In genomic region chr9:34179528-34180138, GRCh38 we compare ENCODE assay signal across 8 cellular contexts. TPM values are rescaled to one million over a fixed set of nuclear protein-coding genes. Genes with fewer than 3 reads are reported as not detected.
DNase-seq lines count a peak whose midpoint lies in the region; ATAC-seq and TF ChIP-seq lines count a peak whose summit lies in the region.

No MANE protein-coding gene starts in this region.

- H3K4me2 ChIP-seq in neural cell (ENCODE audit: low read length): peak overlapping the region; percentile 74

- 11% methylated on average over 12 of the region's 12 CpGs for WGBS in esophagus muscularis mucosa

- ATAC-seq in GM18907 (IDR thresholded peaks at IDR 0.05; ENCODE audit: unreplicated experiment) (peak; percentile 2), GM18873 (IDR thresholded peaks at IDR 0.05; ENCODE audit: low FRiP score, unreplicated experiment) (no peak)

- H2AFZ ChIP-seq in neural cell (ENCODE audit: low read depth, low read length): peak overlapping the region; percentile 29

- H3F3A ChIP-seq in neural cell (ENCODE audit: insufficient read depth, low read length, poor library complexity, severe bottlenecking): peaks cover 8% of the 10 kb centered on the region

- TF ChIP-seq EP300 in esophagus muscularis mucosa (IDR thresholded peaks at IDR 0.05): no peak
- no peak for TF ChIP-seq EP300 in neural cell (conservative IDR thresholded peaks at IDR 0.05; ENCODE audit: poor library complexity, severe bottlenecking)

- H3K9me3 ChIP-seq in SJCRH30 (replicated peaks): no peaks in the 10 kb centered on the region
- H3K9me3 ChIP-seq in esophagus muscularis mucosa: no peaks in the 10 kb centered on the region
- H3K9me3 ChIP-seq in neural cell (ENCODE audit: low read length): no peaks in the 10 kb centered on the region

- H3K79me2 ChIP-seq in neural cell (replicated peaks; ENCODE audit: insufficient read depth, low read length): peaks cover 46% of the 10 kb centered on the region

- H3K27ac ChIP-seq in SJCRH30 (peak overlapping the region; percentile 73; the same call in 1 of the 2 replicates), esophagus muscularis mucosa (replicated peaks in 1 of 4) (peak overlapping the region; percentile 87 to 97 (median 96)), neural cell (ENCODE audit: low read length) (peak overlapping the region; percentile 97)

- DNase-seq in A172 (ENCODE audit: low spot score): peak; percentile 32
- DNase-seq in SJCRH30: no peak
- no peak for DNase-seq in esophagus muscularis mucosa (ENCODE audit: extremely low spot score)
- DNase-seq in cerebellar nuclear complex (lab: John Stamatoyannopoulos, UW): no peak
- DNase-seq in NCI-H1930 (lab: John Stamatoyannopoulos, UW): no peak

- intact Hi-C loops in esophagus muscularis mucosa (cut with DNase I): loop anchor here (2.0 to 10.0 kb wide), 3 partner anchors 52 to 145 kb away; partner anchors contain the start of genes DCAF12, KIF24 and NUDT2

- TF ChIP-seq RAD21 in neural cell (conservative IDR thresholded peaks at IDR 0.05): no peak

- H3K36me3 ChIP-seq in SJCRH30: no peaks in the 10 kb centered on the region; the same call in 1 of the 2 replicates
- H3K36me3 ChIP-seq in esophagus muscularis mucosa: peaks cover 0 to 9% (median 4%) of the 10 kb centered on the region in 4 donors
- no peaks in the 10 kb centered on the region for H3K36me3 ChIP-seq in neural cell (ENCODE audit: insufficient read depth, low read length)

- TF ChIP-seq CTCF in esophagus muscularis mucosa (IDR thresholded peaks at IDR 0.05) (no peak), neural cell (IDR thresholded peaks at IDR 0.05; ENCODE audit: poor library complexity, severe bottlenecking) (no peak)

- H3K9ac ChIP-seq in neural cell (ENCODE audit: low read length): peak overlapping the region; percentile 96

- no peaks in the 10 kb centered on the region for H3K27me3 ChIP-seq in SJCRH30
- H3K27me3 ChIP-seq in esophagus muscularis mucosa: no peaks in the 10 kb centered on the region
- no peaks in the 10 kb centered on the region for H3K27me3 ChIP-seq in neural cell (ENCODE audit: insufficient read depth, low read depth, low read length)

- peak overlapping the region; percentile 75 for H3K4me3 ChIP-seq in SJCRH30
- H3K4me3 ChIP-seq in esophagus muscularis mucosa: peak overlapping the region; percentile 77 to 96 (median 90)
- peak overlapping the region; percentile 93 for H3K4me3 ChIP-seq in neural cell (ENCODE audit: low read length)

- H3K9me2 ChIP-seq in neural cell (ENCODE audit: insufficient read depth, low read length): no peaks in the 10 kb centered on the region

- TF ChIP-seq POLR2A in esophagus muscularis mucosa (IDR thresholded peaks at IDR 0.05; ENCODE audit: low read depth): no peak

- H4K20me1 ChIP-seq in neural cell (ENCODE audit: insufficient read depth): no peaks in the 10 kb centered on the region

- no peaks in the 10 kb centered on the region for H3K4me1 ChIP-seq in SJCRH30
- H3K4me1 ChIP-seq in esophagus muscularis mucosa: peaks cover 4 to 31% (median 25%) of the 10 kb centered on the region in 4 donors

TF ChIP-seq in neural cell, 6 proteins besides CTCF, POLR2A, EP300 and RAD21:
- TF ChIP-seq REST (IDR thresholded peaks at IDR 0.05; ENCODE audit: borderline replicate concordance) (no peak), EZH2 (IDR thresholded peaks at IDR 0.05; ENCODE audit: borderline replicate concordance, insufficient read depth, low read length, poor library complexity, severe bottlenecking) (no peak), SMC3 (conservative IDR thresholded peaks at IDR 0.05; ENCODE audit: poor library complexity) (no peak), TAF1 (IDR thresholded peaks at IDR 0.05; ENCODE audit: low read depth) (no peak), MXI1 (conservative IDR thresholded peaks at IDR 0.05; ENCODE audit: poor library complexity, severe bottlenecking) (no peak), POLR2AphosphoS5 (IDR thresholded peaks at IDR 0.05) (no peak)

RNA-seq across cellular contexts. Expression of gene UBAP1, which starts 0.8 kb away (rescaled TPM):
- 40.0 and 46.1 TPM in 2 replicates for total RNA-seq in A172 (2014; rRNA removed; shearing (Covaris generic))
- total RNA-seq in SJCRH30 (2014; rRNA removed; shearing (Covaris generic)): 22.6 and 23.8 TPM in 2 replicates
- 10 to 100 TPM; 54.0 to 84.3 (median 72.6) TPM for total RNA-seq in esophagus muscularis mucosa
- 33.2 and 35.1 TPM in 2 replicates for polyA plus RNA-seq in neural cell
- polyA minus RNA-seq in neural cell: 40.9 and 43.8 TPM in 2 replicates

RNA-seq across cellular contexts. Expression of gene DCAF12, which starts 53.1 kb away (rescaled TPM):
- total RNA-seq in A172 (2014; rRNA removed; shearing (Covaris generic)): 18.4 and 23.0 TPM in 2 replicates
- 36.8 and 40.3 TPM in 2 replicates for total RNA-seq in SJCRH30 (2014; rRNA removed; shearing (Covaris generic))
- total RNA-seq in esophagus muscularis mucosa: 10 to 100 TPM; 17.9 to 25.0 (median 21.9) TPM
- polyA plus RNA-seq in neural cell: 37.5 and 37.7 TPM in 2 replicates
- polyA minus RNA-seq in neural cell: 31.9 and 37.4 TPM in 2 replicates
